1 cellular context compared by ENCODE assay signal in genomic region chr9:109117856-109118801, GRCh38.
TF ChIP-seq lines count a peak whose summit lies in the region.

No MANE protein-coding gene starts in this region.

TF ChIP-seq in HepG2, 621 proteins besides CTCF, POLR2A, EP300 and RAD21 (continued from another document):
- TF ChIP-seq ZHX1 (CRISPR knock-in tag; IDR thresholded peaks at IDR 0.05; ENCODE audit: low read depth) = no peak
- no peak for TF ChIP-seq ZNF563 (CRISPR knock-in tag; IDR thresholded peaks at IDR 0.05)
- TF ChIP-seq ZNF674 (CRISPR knock-in tag; IDR thresholded peaks at IDR 0.05; ENCODE audit: low read depth) = no peak
- no peak for TF ChIP-seq RARG (CRISPR knock-in tag; IDR thresholded peaks at IDR 0.05; ENCODE audit: low read depth)
- no peak for TF ChIP-seq ZNF7 (CRISPR knock-in tag; IDR thresholded peaks at IDR 0.05)
- TF ChIP-seq FOXA1 (IDR thresholded peaks at IDR 0.05) = no peak
- no peak for TF ChIP-seq FOXA1 (CRISPR knock-in tag; IDR thresholded peaks at IDR 0.05)
- no peak for TF ChIP-seq TBX3 (IDR thresholded peaks at IDR 0.05; ENCODE audit: borderline replicate concordance)
- no peak for TF ChIP-seq SMARCC2 (IDR thresholded peaks at IDR 0.05)
- no peak for TF ChIP-seq TOE1 (CRISPR knock-in tag; IDR thresholded peaks at IDR 0.05)
- no peak for TF ChIP-seq RBAK (CRISPR knock-in tag; IDR thresholded peaks at IDR 0.05)
- TF ChIP-seq SRY (CRISPR knock-in tag; IDR thresholded peaks at IDR 0.05) = no peak
- no peak for TF ChIP-seq ZFP37 (CRISPR knock-in tag; IDR thresholded peaks at IDR 0.05; ENCODE audit: borderline replicate concordance)
- no peak for TF ChIP-seq ZNF343 (CRISPR knock-in tag; IDR thresholded peaks at IDR 0.05)
- TF ChIP-seq ZNF879 (CRISPR knock-in tag; IDR thresholded peaks at IDR 0.05) = no peak
- no peak for TF ChIP-seq NFRKB (IDR thresholded peaks at IDR 0.05)
- no peak for TF ChIP-seq PRPF4 (IDR thresholded peaks at IDR 0.05; ENCODE audit: low read depth, low read length, poor library complexity, severe bottlenecking)
- TF ChIP-seq NFYB (CRISPR knock-in tag; IDR thresholded peaks at IDR 0.05) = peak; percentile 73
- peak; percentile 18 for TF ChIP-seq GATAD2A (CRISPR knock-in tag; IDR thresholded peaks at IDR 0.05)
- peak; percentile 49 for TF ChIP-seq CEBPG (CRISPR knock-in tag; IDR thresholded peaks at IDR 0.05)
- no peak for TF ChIP-seq ARHGAP35 (CRISPR knock-in tag; IDR thresholded peaks at IDR 0.05; ENCODE audit: borderline replicate concordance)
- TF ChIP-seq IKZF1 (IDR thresholded peaks at IDR 0.05) = no peak
- no peak for TF ChIP-seq SAFB2 (CRISPR knock-in tag; IDR thresholded peaks at IDR 0.05; ENCODE audit: borderline replicate concordance, low read depth)
- no peak for TF ChIP-seq NFE2L2 (IDR thresholded peaks at IDR 0.05; ENCODE audit: low read length)
- no peak for TF ChIP-seq KDM5B (CRISPR knock-in tag; IDR thresholded peaks at IDR 0.05; ENCODE audit: borderline replicate concordance)
- no peak for TF ChIP-seq ISL2 (CRISPR knock-in tag; IDR thresholded peaks at IDR 0.05)
- TF ChIP-seq AHDC1 (CRISPR knock-in tag; IDR thresholded peaks at IDR 0.05; ENCODE audit: borderline replicate concordance) = no peak
- no peak for TF ChIP-seq ZEB1 (IDR thresholded peaks at IDR 0.05; ENCODE audit: insufficient replicate concordance, low read depth)
- TF ChIP-seq ARNT (IDR thresholded peaks at IDR 0.05) = no peak
- TF ChIP-seq TEF (CRISPR knock-in tag; IDR thresholded peaks at IDR 0.05) = no peak
- no peak for TF ChIP-seq SMAD9 (CRISPR knock-in tag; IDR thresholded peaks at IDR 0.05)
- no peak for TF ChIP-seq DPF2 (CRISPR knock-in tag; IDR thresholded peaks at IDR 0.05; ENCODE audit: borderline replicate concordance, low read depth)
- no peak for TF ChIP-seq ZMAT3 (CRISPR knock-in tag; conservative IDR thresholded peaks at IDR 0.05)
- no peak for TF ChIP-seq NR1H2 (CRISPR knock-in tag; IDR thresholded peaks at IDR 0.05; ENCODE audit: borderline replicate concordance, low read depth)
- TF ChIP-seq ARID4A (CRISPR knock-in tag; IDR thresholded peaks at IDR 0.05; ENCODE audit: borderline replicate concordance) = 0 out of 2 replicates have a peak, but pooled peaks have one; percentile 15
